In the genomic region with DNA sequence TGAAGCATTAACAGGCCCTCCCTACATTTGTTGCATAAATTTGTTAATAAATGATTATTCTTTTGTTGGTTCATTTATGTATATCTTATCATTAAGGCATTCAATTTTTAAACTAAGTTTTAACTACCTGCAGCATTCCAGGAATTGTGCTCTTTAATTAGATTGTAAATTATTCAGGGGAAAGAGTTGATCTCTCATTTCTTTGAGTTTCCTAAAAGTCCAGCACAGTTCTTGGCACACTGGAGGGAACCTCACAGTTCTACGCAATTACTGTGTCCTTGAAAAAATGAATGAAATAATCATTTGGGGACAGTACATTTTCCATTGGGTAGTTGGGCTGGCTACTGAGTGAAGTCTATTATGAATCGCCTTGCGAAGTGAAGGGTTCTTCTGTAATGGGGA, we compare ENCODE assay signal across 9 cellular contexts. TPM values are rescaled to one million over a fixed set of nuclear protein-coding genes. Genes with fewer than 3 reads are reported as not detected.
DNase-seq lines count a peak whose midpoint lies in the region; FAIRE-seq and TF ChIP-seq lines count a peak whose summit lies in the region.
"Had no signal": no experiment of that assay in that cellular context is flagged by ENCODE, and none has a peak within 500 bp of the region (broad histone marks: within the 10 kb centered on the region; RNA-seq: fewer than 3 reads in every experiment).

No MANE protein-coding gene starts in this region.

- peak overlapping the region; percentile 96 for H3K27ac Mint-ChIP-seq in activated T-cell treated with anti-CD3 and anti-CD28 coated beads, Interleukin-2, amount 50 U/mL, for 24 hours
- peak overlapping the region; percentile 95 for H3K27ac Mint-ChIP-seq in astrocyte (ENCODE audit: unreplicated experiment)

- FAIRE-seq in astrocyte (lab: Jason Lieb, UNC), result no peak

- H3K4me1 ChIP-seq in astrocyte (ENCODE audit: insufficient read depth, low read length), result no peaks in the 10 kb centered on the region
- no peaks in the 10 kb centered on the region for H3K4me1 ChIP-seq in mesodermal cell (ENCODE audit: control insufficient read depth, insufficient read depth, low read length, poor library complexity, severe bottlenecking)
- no peaks in the 10 kb centered on the region for H3K4me1 ChIP-seq in thymus (ENCODE audit: control insufficient read depth, insufficient read depth, low read length)

- no peak overlapping the region for H3K9ac ChIP-seq in astrocyte (ENCODE audit: low read length)

- H3K36me3 ChIP-seq in astrocyte (ENCODE audit: insufficient read depth, low read length), result peaks cover 2% of the 10 kb centered on the region
- H3K36me3 ChIP-seq in mesodermal cell (ENCODE audit: control insufficient read depth, insufficient read depth, low read length), result peaks cover 14% of the 10 kb centered on the region
- H3K36me3 ChIP-seq in thymus (ENCODE audit: control insufficient read depth, insufficient read depth), result no peaks in the 10 kb centered on the region

- peaks cover 19% of the 10 kb centered on the region for H4K20me1 ChIP-seq in astrocyte (ENCODE audit: insufficient read depth, low read length)

- no peak for TF ChIP-seq CTCF in astrocyte (IDR thresholded peaks at IDR 0.05; ENCODE audit: insufficient read depth, low read depth, low read length)

- peaks cover 23% of the 10 kb centered on the region for H3K36me3 Mint-ChIP-seq in activated T-cell treated with anti-CD3 and anti-CD28 coated beads, Interleukin-2, amount 50 U/mL, for 24 hours (ENCODE audit: low read depth)
- no peaks in the 10 kb centered on the region for H3K36me3 Mint-ChIP-seq in astrocyte (ENCODE audit: low read depth, unreplicated experiment)

- H3K4me3 ChIP-seq in astrocyte (ENCODE audit: insufficient read depth, low read depth, low read length) (no peak overlapping the region), mesodermal cell (ENCODE audit: extremely low read depth, insufficient read depth, low read length, poor library complexity, severe bottlenecking) (no peak overlapping the region), thymus (ENCODE audit: low read length) (peak overlapping the region; percentile 82)

- no peaks in the 10 kb centered on the region for H3K9me3 ChIP-seq in astrocyte (ENCODE audit: insufficient read depth, low read depth, low read length)
- H3K9me3 ChIP-seq in mesodermal cell (ENCODE audit: control insufficient read depth, low read length), result no peaks in the 10 kb centered on the region
- no peaks in the 10 kb centered on the region for H3K9me3 ChIP-seq in thymus (ENCODE audit: control insufficient read depth)

- H3K27me3 ChIP-seq in astrocyte (ENCODE audit: insufficient read depth, low read length) (peaks cover 5% of the 10 kb centered on the region), thymus (ENCODE audit: control insufficient read depth, insufficient read depth) (no peaks in the 10 kb centered on the region)

- peak overlapping the region; percentile 61 for H3K4me2 ChIP-seq in astrocyte (ENCODE audit: low read length)

- H3K4me3 Mint-ChIP-seq in activated T-cell treated with anti-CD3 and anti-CD28 coated beads, Interleukin-2, amount 50 U/mL, for 24 hours, result peak overlapping the region; percentile 90
- peak overlapping the region; percentile 99 for H3K4me3 Mint-ChIP-seq in astrocyte (ENCODE audit: unreplicated experiment)

- H3K27ac ChIP-seq in astrocyte (ENCODE audit: low read depth, low read length), result no peak overlapping the region
- peak overlapping the region; percentile 3 for H3K27ac ChIP-seq in mesodermal cell (ENCODE audit: low read depth, low read length, severe bottlenecking)
- H3K27ac ChIP-seq in thymus (ENCODE audit: low read depth), result peak overlapping the region; percentile 3

- H2AFZ ChIP-seq in astrocyte (ENCODE audit: low read depth, low read length), result peak overlapping the region; percentile 83

- H3K79me2 ChIP-seq in astrocyte (ENCODE audit: insufficient read depth, low read length), result peaks cover 37% of the 10 kb centered on the region

- no peaks in the 10 kb centered on the region for H3K27me3 Mint-ChIP-seq in activated T-cell treated with anti-CD3 and anti-CD28 coated beads, Interleukin-2, amount 50 U/mL, for 24 hours
- peaks cover 4% of the 10 kb centered on the region for H3K27me3 Mint-ChIP-seq in astrocyte (ENCODE audit: low read depth, unreplicated experiment)

- H3K9me3 Mint-ChIP-seq in activated T-cell treated with anti-CD3 and anti-CD28 coated beads, Interleukin-2, amount 50 U/mL, for 24 hours, result no peaks in the 10 kb centered on the region
- no peaks in the 10 kb centered on the region for H3K9me3 Mint-ChIP-seq in astrocyte (ENCODE audit: unreplicated experiment)

- WGBS in mesodermal cell (ENCODE audit: insufficient coverage in 2 of 2), 2 experiments, result 59 to 61% methylated on average over 3 of the region's 3 CpGs
- 63% methylated on average over 3 of the region's 3 CpGs for WGBS in thymus

- DNase-seq in activated T-cell treated with anti-CD3 and anti-CD28 coated beads, Interleukin-2, amount 50 U/mL, for 24 hours, result no peak
- no peak for DNase-seq in activated T-cell treated with anti-CD3 and anti-CD28 coated beads, Interleukin-2, amount 50 U/mL, for 1 hour
- DNase-seq in astrocyte (ENCODE audit: low read depth) (no peak), SW480 (ENCODE audit: low spot score) (no peak), T-helper 9 cell (no peak), NCI-H82 treated with DMSO at 0.1 percent for 48 hours (lab: John Stamatoyannopoulos, UW; ENCODE audit: unreplicated experiment) (no peak)

- H3K4me1 Mint-ChIP-seq in activated T-cell treated with anti-CD3 and anti-CD28 coated beads, Interleukin-2, amount 50 U/mL, for 24 hours (ENCODE audit: low read depth), result peaks cover 36% of the 10 kb centered on the region
- peaks cover 6% of the 10 kb centered on the region for H3K4me1 Mint-ChIP-seq in astrocyte (ENCODE audit: low read depth, unreplicated experiment)

RNA-seq across cellular contexts. Expression of a gene that starts 0.5 kb away (rescaled TPM):
- total RNA-seq in astrocyte, result 38.9 and 48.5 TPM in 2 replicates
- polyA plus RNA-seq in mesodermal cell (2013, experiment 1 of 2), result 48.7 TPM
- polyA plus RNA-seq in mesodermal cell (2013, experiment 2 of 2), result 47.5 TPM
- polyA plus RNA-seq in thymus, result 85.6 TPM

RNA-seq across cellular contexts. Expression of a gene that starts 33.3 kb away (rescaled TPM):
- 0.20 TPM in 1 of 2 replicates, not detected in the other for total RNA-seq in astrocyte
- 0.33 TPM for polyA plus RNA-seq in mesodermal cell (2013, experiment 1 of 2)
- polyA plus RNA-seq in mesodermal cell (2013, experiment 2 of 2), result not detected
- 0.05 TPM for polyA plus RNA-seq in thymus
- total RNA-seq: HT1080 had no signal

RNA-seq across cellular contexts. Expression of a gene that starts 53.9 kb away (rescaled TPM):
- 31.9 and 36.9 TPM in 2 replicates for total RNA-seq in astrocyte
- polyA plus RNA-seq in mesodermal cell (2013, experiment 1 of 2), result 28.4 TPM
- polyA plus RNA-seq in mesodermal cell (2013, experiment 2 of 2), result 37.3 TPM
- 69.6 TPM for polyA plus RNA-seq in thymus
